ENCODE assay signal across 20 cellular contexts in the genomic region with DNA sequence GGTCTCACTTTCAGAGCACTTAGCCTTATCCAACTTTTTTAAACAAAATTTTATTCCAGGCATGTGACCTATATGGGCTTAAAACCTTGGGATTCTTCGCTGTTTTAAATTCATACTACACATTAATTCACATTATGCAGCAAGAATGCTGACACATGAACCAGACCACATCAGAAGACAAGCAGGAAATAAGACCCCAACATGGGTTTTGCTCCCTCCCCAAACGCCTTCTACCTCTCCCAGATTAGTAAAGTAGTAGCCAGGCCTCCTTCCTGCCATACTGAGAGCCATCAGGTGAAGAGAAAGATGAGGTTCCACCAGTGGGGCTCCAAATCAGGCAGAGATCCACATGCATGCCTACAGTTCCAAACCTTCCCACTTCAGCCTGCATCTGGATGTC.
"Had no signal": no experiment of that assay in that cellular context is flagged by ENCODE, and none has a peak within 500 bp of the region (broad histone marks: within the 10 kb centered on the region; RNA-seq: fewer than 3 reads in every experiment).

No MANE protein-coding gene starts in this region.

- H3K27me3 ChIP-seq: gastroesophageal sphincter, right lobe of liver, testis had no signal

- H3K27ac Mint-ChIP-seq: effector memory CD8-positive, alpha-beta T cell; natural killer cell treated with Interleukin-12 subunit alpha and Interleukin-12 subunit beta and Interleukin-15 and Interleukin-18, amount 100 ng/mL, for 72 hours; stimulated activated effector memory CD8-positive, alpha-beta T cell treated with anti-CD3 and anti-CD28 coated beads, Interleukin-12 subunit alpha, Interleukin-12 subunit beta, amount 100 ng/mL, for 72 hours; stimulated activated naive CD8-positive, alpha-beta T cell treated with anti-CD3 and anti-CD28 coated beads, Interleukin-15, amount 100 ng/mL, for 72 hours had no signal

- H3K36me3 ChIP-seq: esophagus squamous epithelium, gastroesophageal sphincter, neutrophil, right lobe of liver, tibial nerve had no signal

- H3K36me3 Mint-ChIP-seq: natural killer cell treated with Interleukin-12 subunit alpha and Interleukin-12 subunit beta and Interleukin-15 and Interleukin-18, amount 100 ng/mL, for 72 hours; stimulated activated effector memory CD8-positive, alpha-beta T cell treated with anti-CD3 and anti-CD28 coated beads, Interleukin-12 subunit alpha, Interleukin-12 subunit beta, amount 100 ng/mL, for 72 hours had no signal

- DNase-seq: effector memory CD8-positive, alpha-beta T cell; esophagus squamous epithelium; foreskin fibroblast; left colon; left ventricle myocardium superior; mesenchymal stem cell; midbrain; psoas muscle; retina; right lobe of liver; stimulated activated CD4-positive, alpha-beta T cell treated with anti-CD3 and anti-CD28 coated beads, Interleukin-4, amount 100 ng/mL, for 1 hour; stimulated activated CD8-positive, alpha-beta memory T cell treated with anti-CD3 and anti-CD28 coated beads, Interleukin-4, amount 100 ng/mL, for 48 hours; stimulated activated naive CD8-positive, alpha-beta T cell treated with anti-CD3 and anti-CD28 coated beads, Interleukin-15, amount 100 ng/mL, for 72 hours; testis had no signal

- ATAC-seq: effector memory CD8-positive, alpha-beta T cell; gastroesophageal sphincter; left ventricle myocardium superior; natural killer cell treated with Interleukin-12 subunit alpha and Interleukin-12 subunit beta and Interleukin-15 and Interleukin-18, amount 100 ng/mL, for 72 hours; psoas muscle; right lobe of liver; stimulated activated effector memory CD8-positive, alpha-beta T cell treated with anti-CD3 and anti-CD28 coated beads, Interleukin-12 subunit alpha, Interleukin-12 subunit beta, amount 100 ng/mL, for 72 hours; stimulated activated naive CD8-positive, alpha-beta T cell treated with anti-CD3 and anti-CD28 coated beads, Interleukin-15, amount 100 ng/mL, for 72 hours had no signal

- H3K9me3 Mint-ChIP-seq: effector memory CD8-positive, alpha-beta T cell; natural killer cell treated with Interleukin-12 subunit alpha and Interleukin-12 subunit beta and Interleukin-15 and Interleukin-18, amount 100 ng/mL, for 72 hours; stimulated activated effector memory CD8-positive, alpha-beta T cell treated with anti-CD3 and anti-CD28 coated beads, Interleukin-12 subunit alpha, Interleukin-12 subunit beta, amount 100 ng/mL, for 72 hours; stimulated activated naive CD8-positive, alpha-beta T cell treated with anti-CD3 and anti-CD28 coated beads, Interleukin-15, amount 100 ng/mL, for 72 hours had no signal

- H3K27ac ChIP-seq: gastroesophageal sphincter, neutrophil, psoas muscle, right lobe of liver, testis, tibial nerve had no signal

- H3K4me3 ChIP-seq: gastroesophageal sphincter, lung, psoas muscle, right lobe of liver, testis, tibial nerve had no signal

- H3K4me3 Mint-ChIP-seq: effector memory CD8-positive, alpha-beta T cell; natural killer cell treated with Interleukin-12 subunit alpha and Interleukin-12 subunit beta and Interleukin-15 and Interleukin-18, amount 100 ng/mL, for 72 hours; stimulated activated effector memory CD8-positive, alpha-beta T cell treated with anti-CD3 and anti-CD28 coated beads, Interleukin-12 subunit alpha, Interleukin-12 subunit beta, amount 100 ng/mL, for 72 hours; stimulated activated naive CD8-positive, alpha-beta T cell treated with anti-CD3 and anti-CD28 coated beads, Interleukin-15, amount 100 ng/mL, for 72 hours had no signal
